Comparison of ENCODE assay signal across 12 cellular contexts in the genomic region with DNA sequence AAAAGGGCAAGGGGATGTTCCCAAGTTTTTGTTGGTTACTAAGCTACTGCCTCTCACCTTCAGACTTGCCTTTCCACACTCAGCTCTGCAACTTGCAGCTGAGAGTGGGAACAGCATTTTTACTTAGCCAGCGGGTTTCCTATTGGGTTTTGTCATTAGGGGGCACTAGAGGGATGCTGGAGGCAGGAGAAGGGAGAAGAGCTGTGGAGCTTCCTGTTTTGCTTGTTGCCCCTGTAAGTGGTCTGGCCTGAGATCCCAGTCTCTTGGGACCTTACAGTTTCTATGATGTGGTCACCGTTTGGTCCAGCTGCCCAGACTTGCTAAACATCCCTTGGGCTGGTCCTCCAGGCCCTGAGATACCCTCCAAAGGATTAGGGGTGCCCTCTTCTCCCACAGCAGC.
A peak's percentile ranks its signal among the peaks of the same experiment; 100 is the strongest.
DNase-seq lines count a peak whose midpoint lies in the region; ATAC-seq and TF ChIP-seq lines count a peak whose summit lies in the region.
"Had no signal": no experiment of that assay in that cellular context is flagged by ENCODE, and none has a peak within 500 bp of the region (broad histone marks: within the 10 kb centered on the region; RNA-seq: fewer than 3 reads in every experiment).

No MANE protein-coding gene starts in this region.

- peaks cover 5% of the 10 kb centered on the region for H3K4me1 ChIP-seq in mesendoderm (ENCODE audit: control insufficient read depth, low read depth, low read length)
- H3K4me1 ChIP-seq: parathyroid adenoma had no signal

- H3K9ac ChIP-seq in mesendoderm (ENCODE audit: low read length), result no peak overlapping the region
- H3K9ac ChIP-seq: parathyroid adenoma had no signal

- no peak overlapping the region for H2BK5ac ChIP-seq in mesendoderm (ENCODE audit: low read length)

- no peak overlapping the region for H3K23ac ChIP-seq in mesendoderm (ENCODE audit: low read length)

- H3K79me1 ChIP-seq in mesendoderm (ENCODE audit: low read length), result no peaks in the 10 kb centered on the region

- no peak overlapping the region for H2AK5ac ChIP-seq in mesendoderm (ENCODE audit: low read length)

- no CpG with 5 or more reads among the region's 2 CpGs for WGBS in mesendoderm (ENCODE audit: extremely low coverage, insufficient coverage, low lambda C conversion rate)
- WGBS in lower leg skin, 2 donors, result 49 to 62% methylated on average over 2 of the region's 2 CpGs

- no peak for TF ChIP-seq POLR2A in lower leg skin (IDR thresholded peaks at IDR 0.05)

- H3K4me2 ChIP-seq in mesendoderm (ENCODE audit: low read length), result no peak overlapping the region

- in situ Hi-C loops in GM13976 (cut with MboI; ENCODE audit: low sequenced_read_pairs, unreplicated experiment), result no loop called here

- H4K8ac ChIP-seq in mesendoderm (ENCODE audit: low read depth, low read length), result no peak overlapping the region

- H3K27me3 ChIP-seq in mesendoderm (ENCODE audit: insufficient read depth, low read length, poor library complexity), result no peaks in the 10 kb centered on the region

- no peak overlapping the region for H2BK15ac ChIP-seq in mesendoderm (replicated peaks; ENCODE audit: low read depth)

- no peak overlapping the region for H3K27ac ChIP-seq in mesendoderm (ENCODE audit: low read depth, low read length)
- H3K27ac ChIP-seq: parathyroid adenoma had no signal

- intact Hi-C loops in lower leg skin (cut with DNase I; ENCODE audit: low total_unique reads), result no loop called here

- ATAC-seq in GM18520 (IDR thresholded peaks at IDR 0.05; ENCODE audit: unreplicated experiment), result no peak
- no peak for ATAC-seq in GM21367 (IDR thresholded peaks at IDR 0.05; ENCODE audit: unreplicated experiment)
- ATAC-seq: left colon had no signal

- no peaks in the 10 kb centered on the region for H3K36me3 ChIP-seq in mesendoderm (ENCODE audit: control insufficient read depth, insufficient read depth, low read length)

- no peak overlapping the region for H3K18ac ChIP-seq in mesendoderm (ENCODE audit: low read length)

- DNase-seq in GM13976 (ENCODE audit: low spot score) (no peak), NCI-H748 (lab: John Stamatoyannopoulos, UW; ENCODE audit: unreplicated experiment) (peak; percentile 89), dermis microvascular lymphatic vessel endothelial cell (ENCODE audit: low read depth in 2 of 2) (peak; percentile 22 to 63), mesendoderm (peak; percentile 81), NCI-H2196 treated with DMSO at 0.1 percent for 48 hours (lab: John Stamatoyannopoulos, UW; ENCODE audit: unreplicated experiment) (no peak), lower leg skin (ENCODE audit: low spot score in 2 of 2) (no peak)
- DNase-seq: activated effector memory CD4-positive, alpha-beta T cell treated with Interleukin-2 at 50 U/mL for 16 hours; left colon; stimulated activated CD4-positive, alpha-beta T cell treated with anti-CD3 and anti-CD28 coated beads, Interleukin-1b, Interleukin-23, amount 100 ng/mL, for 48 hours had no signal

- no peak overlapping the region for H4K5ac ChIP-seq in mesendoderm (ENCODE audit: low read length)

- no peak overlapping the region for H3K4ac ChIP-seq in mesendoderm (ENCODE audit: low read depth, low read length)

- H3K56ac ChIP-seq in mesendoderm (ENCODE audit: low read length), result no peak overlapping the region

- no peak overlapping the region for H2BK120ac ChIP-seq in mesendoderm (ENCODE audit: low read depth, low read length)

- TF ChIP-seq CTCF in GM13976 (IDR thresholded peaks at IDR 0.05; ENCODE audit: borderline replicate concordance, control extremely low read depth, extremely low read depth, insufficient read depth, missing control alignments) (peak; percentile 8), lower leg skin (IDR thresholded peaks at IDR 0.05) (no peak)

- H3K4me3 ChIP-seq in mesendoderm (ENCODE audit: low read length), result no peak overlapping the region
- H3K4me3 ChIP-seq in lower leg skin (ENCODE audit: low read depth, poor library complexity, severe bottlenecking), result no peak overlapping the region

- H3K79me2 ChIP-seq in mesendoderm (ENCODE audit: control insufficient read depth, insufficient read depth, low read length), result no peaks in the 10 kb centered on the region
- H3K79me2 ChIP-seq: parathyroid adenoma had no signal

Comparison
In these comparisons a context has a peak if more than half of its experiments do, and no peak if none do; other contexts are left out.
1. DNase-seq: peak in NCI-H748 (single experiment), dermis microvascular lymphatic vessel endothelial cell (2 of 2) and mesendoderm (single experiment); none in GM13976 (single experiment), NCI-H2196 treated with DMSO at 0.1 percent for 48 hours (single experiment) and lower leg skin (0 of 2).